Comparison of ENCODE assay signal across 12 cellular contexts in the genomic region with DNA sequence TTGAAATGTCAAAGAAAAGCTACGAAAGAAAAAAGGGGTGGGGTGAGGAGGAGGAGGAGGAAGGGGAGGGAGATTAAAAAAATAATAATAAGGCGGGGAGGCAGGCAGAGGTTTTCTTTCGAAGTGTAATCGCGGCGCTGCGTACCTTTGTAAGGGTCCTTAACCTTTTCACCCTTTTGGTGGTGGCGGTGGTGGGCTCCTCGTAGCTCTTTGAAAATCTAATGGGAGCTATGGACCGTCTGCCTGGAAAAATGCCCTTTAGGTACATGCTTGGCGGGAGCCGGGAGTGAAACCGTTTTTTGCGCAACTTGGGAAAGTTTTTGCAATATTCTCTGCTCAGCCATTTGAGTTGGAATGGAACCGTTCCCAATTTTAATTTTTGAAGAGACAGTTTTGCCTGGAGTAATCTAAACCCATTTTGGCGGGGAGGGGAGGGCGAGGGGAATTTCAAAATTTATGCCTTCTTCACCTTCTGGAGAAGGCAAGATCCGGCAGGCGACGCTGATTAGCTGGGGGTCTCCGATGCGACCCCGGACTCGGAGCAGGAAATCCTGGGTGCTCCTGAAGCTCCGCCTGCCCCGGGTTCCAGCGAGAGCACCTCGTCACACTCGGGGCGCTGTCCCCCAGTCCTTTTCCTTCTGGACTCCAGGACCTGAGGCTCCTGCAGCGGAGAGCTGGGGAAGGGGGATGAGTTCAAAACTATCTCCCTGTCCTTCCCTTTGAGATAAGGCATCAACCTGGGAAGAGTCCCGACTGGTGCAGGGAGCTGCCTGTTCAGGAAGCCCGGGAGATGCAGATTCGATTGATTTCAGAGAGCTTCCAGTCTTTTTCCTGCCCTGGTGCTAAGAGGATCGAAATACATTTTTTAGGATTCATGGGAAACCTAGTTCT.
DNase-seq lines count a peak whose midpoint lies in the region; ATAC-seq, FAIRE-seq and TF ChIP-seq lines count a peak whose summit lies in the region.
"Had no signal": no experiment of that assay in that cellular context is flagged by ENCODE, and none has a peak within 500 bp of the region (broad histone marks: within the 10 kb centered on the region; RNA-seq: fewer than 3 reads in every experiment).

No MANE protein-coding gene starts in this region.

- DNase-seq in A549 (ENCODE audit: low read depth in 1 of 2, low spot score in 1 of 2) (no peak), endothelial cell (ENCODE audit: low spot score) (no peak), mesendoderm (peak; percentile 35), nucleus accumbens (lab: John Stamatoyannopoulos, UW) (no peak), foreskin keratinocyte (no peak), GM19240 (ENCODE audit: insufficient read length, low spot score) (no peak)
- DNase-seq: activated naive CD4-positive, alpha-beta T cell treated with anti-CD3 and anti-CD28 coated beads, Interleukin-2, amount 50 U/mL, for 16 hours; CD8-positive, alpha-beta memory T cell; NCI-H82 had no signal

- H4K8ac ChIP-seq in mesendoderm (ENCODE audit: low read depth, low read length) = no peak overlapping the region

- no peak overlapping the region for H2BK15ac ChIP-seq in mesendoderm (replicated peaks; ENCODE audit: low read depth)

- H3K4me1 ChIP-seq in A549 = 0 out of 3 replicates have a peak, but pooled peaks cover 6% of the 10 kb centered on the region
- H3K4me1 ChIP-seq in HEK293 (ENCODE audit: control insufficient read depth, insufficient read depth, low read length) = no peaks in the 10 kb centered on the region
- H3K4me1 ChIP-seq in mesendoderm (ENCODE audit: control insufficient read depth, low read depth, low read length) = no peaks in the 10 kb centered on the region
- no peaks in the 10 kb centered on the region for H3K4me1 ChIP-seq in foreskin keratinocyte

- no peaks in the 10 kb centered on the region for H3K36me3 ChIP-seq in HEK293 (ENCODE audit: control insufficient read depth in 2 of 2, insufficient read depth in 1 of 2, low read length in 2 of 2)
- H3K36me3 ChIP-seq in mesendoderm (ENCODE audit: control insufficient read depth, insufficient read depth, low read length) = no peaks in the 10 kb centered on the region

- CTCF ChIA-PET in A549 (lab: Yijun Ruan, JAX) = interaction anchor here (0.6 to 3.4 kb wide), 7 partner anchors 13 to 500 kb away, joined by 3 to 12 read pairs (median 4); no protein-coding TSS in a partner anchor
- CTCF ChIA-PET in HEK293 (lab: Yijun Ruan, JAX) = interaction anchor here (0.7 to 1.8 kb wide), 3 partner anchors 85 to 500 kb away, joined by 3 to 4 read pairs (median 3); no protein-coding TSS in a partner anchor

- H3K79me1 ChIP-seq in mesendoderm (ENCODE audit: low read length) = no peaks in the 10 kb centered on the region

- no peak overlapping the region for H3K18ac ChIP-seq in mesendoderm (ENCODE audit: low read length)

- H4K5ac ChIP-seq in mesendoderm (ENCODE audit: low read length) = no peak overlapping the region

- H3K4me3 ChIP-seq in A549 (peak overlapping the region; percentile 27; the same call in 2 of the 3 replicates), HEK293 (ENCODE audit: low read depth, low read length) (peak overlapping the region; percentile 18), mesendoderm (ENCODE audit: low read length) (no peak overlapping the region)

- no peak overlapping the region for H2BK120ac ChIP-seq in mesendoderm (ENCODE audit: low read depth, low read length)

- H2AK5ac ChIP-seq in mesendoderm (ENCODE audit: low read length) = no peak overlapping the region

- FAIRE-seq in A549 (lab: Jason Lieb, UNC) = no peak

- TF ChIP-seq EP300 in A549 (IDR thresholded peaks at IDR 0.05) = no peak

- no peaks in the 10 kb centered on the region for H3K79me2 ChIP-seq in mesendoderm (ENCODE audit: control insufficient read depth, insufficient read depth, low read length)

- H3K9me3 Mint-ChIP-seq in endothelial cell (ENCODE audit: unreplicated experiment) = no peaks in the 10 kb centered on the region
- H3K9me3 Mint-ChIP-seq: stimulated activated memory B cell treated with anti-CD40 and anti-IgM and Interleukin-4, amounts not matched to agents 10 μg/mL and 1 μg/mL and 100 μg/mL, for 72 hours had no signal

- TF ChIP-seq CTCF in A549 (IDR thresholded peaks at IDR 0.05) = no peak
- TF ChIP-seq CTCF in HEK293 (tag by site-specific recombination; IDR thresholded peaks at IDR 0.05) = no peak
- TF ChIP-seq CTCF in endothelial cell (IDR thresholded peaks at IDR 0.05; ENCODE audit: unreplicated experiment) = no peak
- TF ChIP-seq CTCF in foreskin keratinocyte (conservative IDR thresholded peaks at IDR 0.05) = no peak

- ATAC-seq in A549 = peak in 1 of 2 experiments; percentile 21; a peak in 3 of 6 replicates
- no peak for ATAC-seq in GM18511 (IDR thresholded peaks at IDR 0.05; ENCODE audit: unreplicated experiment)
- no peak for ATAC-seq in foreskin keratinocyte
- ATAC-seq: stimulated activated memory B cell treated with anti-CD40 and anti-IgM and Interleukin-4, amounts not matched to agents 10 μg/mL and 1 μg/mL and 100 μg/mL, for 72 hours had no signal

- H3K9ac ChIP-seq in mesendoderm (ENCODE audit: low read length) = no peak overlapping the region

- H3K27ac ChIP-seq in A549 (no peak overlapping the region), HEK293 (ENCODE audit: extremely low read depth, low read depth, low read length) (no peak overlapping the region), mesendoderm (ENCODE audit: low read depth, low read length) (no peak overlapping the region), foreskin keratinocyte (no peak overlapping the region)

- H3K4me3 Mint-ChIP-seq in endothelial cell (ENCODE audit: unreplicated experiment) = peak overlapping the region; percentile 83

- WGBS in A549 (ENCODE audit: missing lambda C conversion rate) = 26% methylated on average over 30 of the region's 35 CpGs
- WGBS in mesendoderm (ENCODE audit: extremely low coverage, insufficient coverage, low lambda C conversion rate) = no CpG with 5 or more reads among the region's 35 CpGs

- no peaks in the 10 kb centered on the region for H3K36me3 Mint-ChIP-seq in endothelial cell (ENCODE audit: low read depth, unreplicated experiment)
- H3K36me3 Mint-ChIP-seq: CD8-positive, alpha-beta memory T cell; stimulated activated memory B cell treated with anti-CD40 and anti-IgM and Interleukin-4, amounts not matched to agents 10 μg/mL and 1 μg/mL and 100 μg/mL, for 72 hours had no signal

- TF ChIP-seq POLR2A in A549 (IDR thresholded peaks at IDR 0.05; ENCODE audit: low read length) = no peak

- no peak overlapping the region for H3K23ac ChIP-seq in mesendoderm (ENCODE audit: low read length)

- peaks cover 22% of the 10 kb centered on the region for H3K4me1 Mint-ChIP-seq in endothelial cell (ENCODE audit: unreplicated experiment)

- TF ChIP-seq RAD21 in A549 (conservative IDR thresholded peaks at IDR 0.05 in 1 of 2, IDR thresholded peaks at IDR 0.05 in 1 of 2) = no peak

- no peak overlapping the region for H3K56ac ChIP-seq in mesendoderm (ENCODE audit: low read length)

- H3K27me3 Mint-ChIP-seq in endothelial cell (ENCODE audit: unreplicated experiment) = peaks cover 23% of the 10 kb centered on the region

- H2BK5ac ChIP-seq in mesendoderm (ENCODE audit: low read length) = no peak overlapping the region

- H3K27ac Mint-ChIP-seq in endothelial cell (ENCODE audit: unreplicated experiment) = no peak overlapping the region
- H3K27ac Mint-ChIP-seq: CD8-positive, alpha-beta memory T cell; stimulated activated memory B cell treated with anti-CD40 and anti-IgM and Interleukin-4, amounts not matched to agents 10 μg/mL and 1 μg/mL and 100 μg/mL, for 72 hours had no signal

- H3K4me2 ChIP-seq in A549 (peak overlapping the region; percentile 56), mesendoderm (ENCODE audit: low read length) (peak overlapping the region; percentile 18)

- H3K4ac ChIP-seq in mesendoderm (ENCODE audit: low read depth, low read length) = no peak overlapping the region

- H3K27me3 ChIP-seq in mesendoderm (ENCODE audit: insufficient read depth, low read length, poor library complexity) = peaks cover 49% of the 10 kb centered on the region
- H3K27me3 ChIP-seq in foreskin keratinocyte = peaks cover 73% of the 10 kb centered on the region

- no peaks in the 10 kb centered on the region for H3K9me3 ChIP-seq in A549
- no peaks in the 10 kb centered on the region for H3K9me3 ChIP-seq in HEK293 (ENCODE audit: control insufficient read depth, insufficient read depth, low read depth, low read length)

- POLR2A ChIA-PET in A549 (lab: Yijun Ruan, JAX) = interaction anchor here (0.6 kb wide), 1 partner anchor 155 kb away, joined by 3 read pairs; no protein-coding TSS in a partner anchor
- POLR2A ChIA-PET in HEK293 (lab: Yijun Ruan, JAX) = no interaction called here

TF ChIP-seq in A549, 52 proteins besides CTCF, POLR2A, EP300 and RAD21 (continues in another document):
- TF ChIP-seq RNF2 (IDR thresholded peaks at IDR 0.05; ENCODE audit: borderline replicate concordance, low read depth) (peak; percentile 98), ZNF302 (CRISPR knock-in tag; IDR thresholded peaks at IDR 0.05) (no peak), MYC (IDR thresholded peaks at IDR 0.05; ENCODE audit: borderline replicate concordance, low read length) (no peak), ZC3H11A (IDR thresholded peaks at IDR 0.05) (no peak), FOSB (CRISPR knock-in tag; IDR thresholded peaks at IDR 0.05) (no peak), CBX8 (IDR thresholded peaks at IDR 0.05) (peak; percentile 96), HOXB5 (CRISPR knock-in tag; IDR thresholded peaks at IDR 0.05) (no peak), CEBPB (IDR thresholded peaks at IDR 0.05) (0 out of 4 replicates have a peak, but pooled peaks of 1 of the 2 experiments have one; percentile 9)

TF ChIP-seq in HEK293, 187 proteins besides CTCF, POLR2A, EP300 and RAD21 (continues in another document):
- TF ChIP-seq ZNF157 (tag by site-specific recombination; IDR thresholded peaks at IDR 0.05) (no peak), SCRT1 (tag by site-specific recombination; IDR thresholded peaks at IDR 0.05; ENCODE audit: borderline replicate concordance) (no peak), ZNF24 (tag by site-specific recombination; IDR thresholded peaks at IDR 0.05) (no peak), ZSCAN30 (tag by site-specific recombination; IDR thresholded peaks at IDR 0.05) (no peak), ZNF513 (tag by site-specific recombination; IDR thresholded peaks at IDR 0.05) (peak; percentile 77)
